Comparison of ENCODE assay signal across 14 cellular contexts in the genomic region with DNA sequence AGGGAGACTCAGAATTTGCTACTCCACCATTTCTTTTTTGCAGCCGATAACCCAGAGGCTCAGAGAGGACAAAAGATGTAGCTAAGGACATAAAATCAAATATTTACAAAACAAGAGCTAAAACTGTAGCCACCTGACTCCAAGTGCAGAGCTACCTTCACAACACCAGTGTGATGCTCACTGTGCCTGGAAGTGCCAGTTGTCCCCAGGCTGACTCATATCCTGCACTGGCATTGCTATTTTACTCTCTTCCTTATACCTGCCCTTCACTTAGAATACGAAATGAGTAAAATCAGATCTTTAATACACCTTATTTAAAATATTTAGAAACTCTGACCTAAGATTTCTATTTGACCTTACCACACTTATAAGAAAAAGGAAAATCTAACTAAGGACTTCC. TPM values are rescaled to one million over a fixed set of nuclear protein-coding genes. Genes with fewer than 3 reads are reported as not detected.
A peak's percentile ranks its signal among the peaks of the same experiment; 100 is the strongest.
DNase-seq lines count a peak whose midpoint lies in the region; ATAC-seq and TF ChIP-seq lines count a peak whose summit lies in the region.
"Had no signal": no experiment of that assay in that cellular context is flagged by ENCODE, and none has a peak within 500 bp of the region (broad histone marks: within the 10 kb centered on the region; RNA-seq: fewer than 3 reads in every experiment).

No MANE protein-coding gene starts in this region.

- no peak overlapping the region for H2AFZ ChIP-seq in HCT116 (ENCODE audit: low read depth, low read length, poor library complexity, severe bottlenecking)

- BruUV-seq in Caco-2 (replicated peaks; lab: Mats Ljungman, UMichigan) (no TSS peak), HCT116 (replicated peaks; lab: Mats Ljungman, UMichigan) (no TSS peak)

- TF ChIP-seq CTCF in Caco-2 (IDR thresholded peaks at IDR 0.05; ENCODE audit: insufficient read depth in 1 of 2, low read depth in 1 of 2, low read length in 1 of 2, severe bottlenecking in 1 of 2, unreplicated experiment in 1 of 2) (no peak), HCT116 (IDR thresholded peaks at IDR 0.05 in 2 of 3, conservative IDR thresholded peaks at IDR 0.05 in 1 of 3; ENCODE audit: borderline replicate concordance in 1 of 3, insufficient read depth in 1 of 3, low read depth in 2 of 3, low read length in 2 of 3) (no peak), mucosa of descending colon (IDR thresholded peaks at IDR 0.05) (no peak)

- H3K79me2 ChIP-seq in HCT116 (ENCODE audit: insufficient read depth, low read length): no peaks in the 10 kb centered on the region

- H3K9me3 Mint-ChIP-seq in Caco-2 (ENCODE audit: unreplicated experiment): no peaks in the 10 kb centered on the region
- H3K9me3 Mint-ChIP-seq: CD8-positive, alpha-beta T cell had no signal

- no peak overlapping the region for H3K4me3 Mint-ChIP-seq in Caco-2 (ENCODE audit: unreplicated experiment)
- H3K4me3 Mint-ChIP-seq: CD8-positive, alpha-beta T cell had no signal

- H3K36me3 Mint-ChIP-seq in Caco-2 (ENCODE audit: insufficient read depth, unreplicated experiment): peaks cover 24% of the 10 kb centered on the region
- H3K36me3 Mint-ChIP-seq: CD8-positive, alpha-beta T cell had no signal

- no peaks in the 10 kb centered on the region for H4K20me1 ChIP-seq in HCT116 (ENCODE audit: insufficient read depth)
- H4K20me1 ChIP-seq: BLaER1 had no signal

- no peak overlapping the region for H3K9ac ChIP-seq in HCT116 (ENCODE audit: low read length)
- H3K9ac ChIP-seq: BLaER1 had no signal

- peak; percentile 73 for ATAC-seq in HCT116
- ATAC-seq in mucosa of descending colon: peak; percentile 73
- ATAC-seq: CD8-positive, alpha-beta T cell had no signal

- RAD21 ChIA-PET in HCT116 (lab: Charles Lee; ENCODE audit: low non-redundant PET in 1 of 2, low total read pairs in 2 of 2, uncharacterized antibody in 2 of 2, unreplicated experiment in 2 of 2): no interaction called here

- H3K4me2 ChIP-seq in HCT116 (ENCODE audit: low read length): peak overlapping the region; percentile 27
- H3K4me2 ChIP-seq: BLaER1 had no signal

- no peak for TF ChIP-seq POLR2A in HCT116 (IDR thresholded peaks at IDR 0.05; ENCODE audit: borderline replicate concordance, extremely low read depth, insufficient read depth, insufficient read length)

- no peak overlapping the region for H3K27ac ChIP-seq in HCT116 (ENCODE audit: low read depth, low read length)
- H3K27ac ChIP-seq: BLaER1 had no signal

- H3K9me3 ChIP-seq in Caco-2 (no peaks in the 10 kb centered on the region), HCT116 (ENCODE audit: control insufficient read depth in 1 of 2, insufficient read depth in 1 of 2, low read depth in 1 of 2, low read length in 2 of 2) (no peaks in the 10 kb centered on the region), mucosa of descending colon (no peaks in the 10 kb centered on the region)
- H3K9me3 ChIP-seq: BLaER1 had no signal

- intact Hi-C loops in Caco-2 (cut with micrococcal nuclease; ENCODE audit: unreplicated experiment): no loop called here
- intact Hi-C loops in HCT116 (cut with micrococcal nuclease): no loop called here
- intact Hi-C loops in mucosa of descending colon (cut with DNase I, micrococcal nuclease): no loop called here

- H3K4me1 ChIP-seq in Caco-2 (peaks cover 34% of the 10 kb centered on the region), HCT116 (ENCODE audit: control insufficient read depth in 1 of 2, insufficient read depth in 2 of 2, low read length in 2 of 2) (peaks cover 11 to 37% of the 10 kb centered on the region in 2 experiments; a peak in 3 of 4 replicates), mucosa of descending colon (ENCODE audit: low read depth) (peaks cover 5% of the 10 kb centered on the region)
- H3K4me1 ChIP-seq: BLaER1 had no signal

- CTCF ChIA-PET in Caco-2 (lab: Charles Lee): no interaction called here
- CTCF ChIA-PET in HCT116 (lab: Charles Lee): no interaction called here

- H3K36me3 ChIP-seq in Caco-2 (ENCODE audit: control insufficient read depth, insufficient read depth, low read length): no peaks in the 10 kb centered on the region
- no peaks in the 10 kb centered on the region for H3K36me3 ChIP-seq in HCT116 (ENCODE audit: control insufficient read depth in 1 of 2, insufficient read depth in 2 of 2, low read length in 2 of 2)
- H3K36me3 ChIP-seq in mucosa of descending colon (ENCODE audit: low read depth): no peaks in the 10 kb centered on the region
- H3K36me3 ChIP-seq: BLaER1 had no signal

- H3K4me3 ChIP-seq in Caco-2 (ENCODE audit: low read depth, low read length): no peak overlapping the region
- no peak overlapping the region for H3K4me3 ChIP-seq in HCT116 (replicated peaks in 1 of 2; ENCODE audit: low read depth in 1 of 2, low read length in 2 of 2)
- no peak overlapping the region for H3K4me3 ChIP-seq in mucosa of descending colon
- H3K4me3 ChIP-seq: BLaER1 had no signal

- DNase-seq in Caco-2 (no peak), HCT116 (ENCODE audit: low read depth, low spot score) (no peak), SW 1271 (lab: John Stamatoyannopoulos, UW) (peak; percentile 1 to 6), mucosa of descending colon (peak in 1 of 3 donors; percentile 44), NCI-H128 (lab: John Stamatoyannopoulos, UW; ENCODE audit: unreplicated experiment) (no peak), activated gamma-delta T cell treated with Interleukin-2 at 50 U/mL for 16 hours (no peak), NCI-H226 (no peak)
- DNase-seq: CD8-positive, alpha-beta T cell; GDM1; IMR-90; NCI-H1436; NCI-H1930; NCI-H510A had no signal

- TF ChIP-seq RAD21 in HCT116 (IDR thresholded peaks at IDR 0.05; ENCODE audit: low read depth): no peak

- H3K27me3 ChIP-seq in Caco-2 (replicated peaks; ENCODE audit: control insufficient read depth, insufficient read depth, low read length): no peaks in the 10 kb centered on the region
- no peaks in the 10 kb centered on the region for H3K27me3 ChIP-seq in HCT116 (ENCODE audit: insufficient read depth, low read length)
- H3K27me3 ChIP-seq: BLaER1 had no signal

- H3K27me3 Mint-ChIP-seq in Caco-2 (ENCODE audit: insufficient read depth, unreplicated experiment): no peaks in the 10 kb centered on the region

- no peaks in the 10 kb centered on the region for H3K9me2 ChIP-seq in HCT116 (ENCODE audit: insufficient read depth)

- POLR2A ChIA-PET in Caco-2 (lab: Charles Lee): no interaction called here
- POLR2A ChIA-PET in HCT116 (lab: Charles Lee): no interaction called here

- H3K27ac Mint-ChIP-seq in Caco-2 (ENCODE audit: unreplicated experiment): peak overlapping the region; percentile 61
- H3K27ac Mint-ChIP-seq: CD8-positive, alpha-beta T cell had no signal

- peaks cover 33% of the 10 kb centered on the region for H3K4me1 Mint-ChIP-seq in Caco-2 (ENCODE audit: low read depth, unreplicated experiment)

TF ChIP-seq in HCT116, 20 proteins besides CTCF, POLR2A, EP300 and RAD21 (continues in another document):
- peak; percentile 73; the same call in 1 of the 2 replicates for TF ChIP-seq CBX3 (IDR thresholded peaks at IDR 0.05; ENCODE audit: low read depth)
- TF ChIP-seq TCF7L2 (IDR thresholded peaks at IDR 0.05; ENCODE audit: borderline replicate concordance, extremely low read depth, insufficient read depth, insufficient read length): no peak
- TF ChIP-seq POLR2AphosphoS5 (IDR thresholded peaks at IDR 0.05; ENCODE audit: low read depth, low read length): no peak
- no peak for TF ChIP-seq EZH2phosphoT487 (IDR thresholded peaks at IDR 0.05; ENCODE audit: borderline replicate concordance)
- TF ChIP-seq ZNF274 (IDR thresholded peaks at IDR 0.05; ENCODE audit: low read depth, low read length): no peak
- 0 out of 2 replicates have a peak, but pooled peaks have one; percentile 11 for TF ChIP-seq SIN3A (IDR thresholded peaks at IDR 0.05; ENCODE audit: low read depth)
- TF ChIP-seq SRF (IDR thresholded peaks at IDR 0.05; ENCODE audit: low read depth): no peak
- TF ChIP-seq ELF1 (IDR thresholded peaks at IDR 0.05; ENCODE audit: borderline replicate concordance, low read depth): no peak
- TF ChIP-seq FOSL1 (IDR thresholded peaks at IDR 0.05; ENCODE audit: low read depth): peak; percentile 72
- TF ChIP-seq ZBTB33 (IDR thresholded peaks at IDR 0.05; ENCODE audit: extremely low read depth, insufficient replicate concordance, low read length): no peak
- TF ChIP-seq EGR1 (IDR thresholded peaks at IDR 0.05; ENCODE audit: low read depth): no peak
- no peak for TF ChIP-seq EZH2 (IDR thresholded peaks at IDR 0.05)
- peak; percentile 65 for TF ChIP-seq JUND (IDR thresholded peaks at IDR 0.05)
- TF ChIP-seq SP1 (IDR thresholded peaks at IDR 0.05; ENCODE audit: low read depth): peak; percentile 45
- no peak for TF ChIP-seq YY1 (IDR thresholded peaks at IDR 0.05; ENCODE audit: extremely low read depth, insufficient replicate concordance, low read depth, low read length)
- TF ChIP-seq, protein P1, sequence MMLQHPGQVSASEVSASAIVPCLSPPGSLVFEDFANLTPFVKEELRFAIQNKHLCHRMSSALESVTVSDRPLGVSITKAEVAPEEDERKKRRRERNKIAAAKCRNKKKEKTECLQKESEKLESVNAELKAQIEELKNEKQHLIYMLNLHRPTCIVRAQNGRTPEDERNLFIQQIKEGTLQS (IDR thresholded peaks at IDR 0.05): no peak

RNA-seq across cellular contexts. Expression of gene SLC7A11, which starts 39.5 kb away (rescaled TPM):
- total RNA-seq in Caco-2 (2022): 32.9 and 41.1 TPM in 2 replicates
- 45.8 TPM for total RNA-seq in HCT116 (2021; ENCODE audit: unreplicated experiment)
- polyA plus RNA-seq in HCT116 (2012): 7.5 and 11.1 TPM in 2 replicates
- total RNA-seq in mucosa of descending colon: 1 to 10 TPM in 2 of 3 donors, under 1 TPM in 1; 0.70 to 2.9 (median 1.5) TPM
- total RNA-seq: CD8-positive, alpha-beta T cell had no signal

Comparison
In these comparisons a context has a peak if more than half of its experiments do, and no peak if none do; other contexts are left out.
1. DNase-seq: peak in SW 1271 (2 of 2); none in Caco-2 (0 of 2), HCT116 (single experiment), NCI-H128 (single experiment), activated gamma-delta T cell treated with Interleukin-2 at 50 U/mL for 16 hours (single experiment) and NCI-H226 (single experiment).